35 cellular contexts compared by ENCODE assay signal in the genomic region with DNA sequence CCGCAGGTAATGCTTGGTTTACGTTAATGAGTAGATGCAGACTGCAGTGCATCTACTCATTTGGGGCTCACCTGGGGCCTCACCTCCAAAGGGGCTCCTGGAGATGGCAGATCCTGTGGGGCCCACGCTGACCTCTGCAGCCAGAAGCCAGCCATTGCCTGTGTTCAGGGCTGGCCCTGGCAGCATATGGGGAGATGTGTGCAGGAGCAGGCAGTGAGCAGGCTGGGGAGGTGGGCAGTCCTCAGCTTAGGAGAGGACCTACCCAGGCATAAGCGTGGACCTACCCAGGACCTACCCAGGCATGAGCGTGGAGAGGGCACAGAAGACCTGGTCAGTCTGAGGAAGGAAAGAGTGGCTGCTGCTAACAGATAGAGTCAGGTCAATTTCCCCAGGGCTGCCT.
"Had no signal": no experiment of that assay in that cellular context is flagged by ENCODE, and none has a peak within 500 bp of the region (broad histone marks: within the 10 kb centered on the region; RNA-seq: fewer than 3 reads in every experiment).

No MANE protein-coding gene starts in this region.

- H3K36me3 ChIP-seq: breast epithelium, gastroesophageal sphincter, left ventricle myocardium inferior, neutrophil, right lobe of liver, thoracic aorta, uterus had no signal

- H3K9me3 Mint-ChIP-seq: activated CD4-positive, alpha-beta memory T cell treated with anti-CD3 and anti-CD28 coated beads for 36 hours; activated T-helper 1 cell treated with anti-CD3 and anti-CD28 coated beads, Interleukin-12 subunit alpha, Interleukin-12 subunit beta, Interleukin-2, Interleukin-4 antibody, amounts not matched to agents 30 ng/mL and 10 ng/mL and 1 ng/mL, durations not matched to agents 14 hours and 24 hours and 36 hours; central memory CD8-positive, alpha-beta T cell; nephron; stimulated activated effector memory CD8-positive, alpha-beta T cell treated with anti-CD3 and anti-CD28 coated beads, Interleukin-12 subunit alpha, Interleukin-12 subunit beta, amount 100 ng/mL, for 72 hours; stimulated activated naive CD8-positive, alpha-beta T cell treated with anti-CD3 and anti-CD28 coated beads, Interleukin-15, Interleukin-2, amounts not matched to agents 100 ng/mL and 50 ng/mL, for 24 hours; T-helper 2 cell treated with Interferon-gamma antibody and Interleukin-4, amounts not matched to agents 5 μg/mL and 100 μg/mL, for 36 hours had no signal

- H3K4me1 ChIP-seq: breast epithelium, gastroesophageal sphincter, left ventricle myocardium inferior, right lobe of liver, uterus had no signal

- H3K4me2 ChIP-seq: hepatocyte had no signal

- H3K27ac ChIP-seq: breast epithelium, epithelial cell of prostate, gastroesophageal sphincter, hepatocyte, left ventricle myocardium inferior, neutrophil, right lobe of liver, skin epidermis, thoracic aorta, uterus had no signal

- DNase-seq: activated CD4-positive, alpha-beta memory T cell treated with anti-CD3 and anti-CD28 coated beads for 36 hours; activated CD4-positive, alpha-beta T cell treated with anti-CD3 and anti-CD28 coated beads for 48 hours; activated CD8-positive, alpha-beta memory T cell treated with anti-CD3 and anti-CD28 coated beads, Interleukin-2, amount 50 U/mL, for 4 hours; activated gamma-delta T cell treated with Interleukin-2 at 50 U/mL for 16 hours; activated naive CD4-positive, alpha-beta T cell treated with anti-CD3 and anti-CD28 coated beads, Interleukin-2, amount 50 U/mL, for 16 hours; activated T-cell treated with anti-CD3 and anti-CD28 coated beads, Interleukin-2, amount 50 U/mL, for 1 hour; dermis blood vessel endothelial cell; effector CD4-positive, alpha-beta T cell; islet precursor cell; left ventricle myocardium inferior; mesendoderm; mucosa of descending colon; right lobe of liver; stimulated activated CD4-positive, alpha-beta T cell treated with anti-CD3 and anti-CD28 coated beads, Interleukin-4, amount 100 ng/mL, for 24 hours; T-helper 1 cell; trophoblast cell; uterus had no signal

- FAIRE-seq: colon, endometrium had no signal

- H3K27ac Mint-ChIP-seq: activated CD4-positive, alpha-beta memory T cell treated with anti-CD3 and anti-CD28 coated beads for 36 hours; activated T-helper 1 cell treated with anti-CD3 and anti-CD28 coated beads, Interleukin-12 subunit alpha, Interleukin-12 subunit beta, Interleukin-2, Interleukin-4 antibody, amounts not matched to agents 30 ng/mL and 10 ng/mL and 1 ng/mL, durations not matched to agents 14 hours and 24 hours and 36 hours; nephron; progenitor cell of endocrine pancreas; stimulated activated effector memory CD8-positive, alpha-beta T cell treated with anti-CD3 and anti-CD28 coated beads, Interleukin-12 subunit alpha, Interleukin-12 subunit beta, amount 100 ng/mL, for 72 hours; stimulated activated naive CD8-positive, alpha-beta T cell treated with anti-CD3 and anti-CD28 coated beads, Interleukin-15, Interleukin-2, amounts not matched to agents 100 ng/mL and 50 ng/mL, for 24 hours; T-helper 2 cell treated with Interferon-gamma antibody and Interleukin-4, amounts not matched to agents 5 μg/mL and 100 μg/mL, for 36 hours had no signal

- H3K27me3 ChIP-seq: gastroesophageal sphincter, hepatocyte, neutrophil, right lobe of liver, uterus had no signal

- H3K4me3 ChIP-seq: breast epithelium, gastroesophageal sphincter, hepatocyte, left ventricle myocardium inferior, lung, mucosa of descending colon, right lobe of liver, skin epidermis, thoracic aorta, uterus had no signal

- H3K27me3 Mint-ChIP-seq: activated CD4-positive, alpha-beta memory T cell treated with anti-CD3 and anti-CD28 coated beads for 36 hours; progenitor cell of endocrine pancreas; stimulated activated naive CD8-positive, alpha-beta T cell treated with anti-CD3 and anti-CD28 coated beads, Interleukin-15, Interleukin-2, amounts not matched to agents 100 ng/mL and 50 ng/mL, for 24 hours had no signal

- H3K36me3 Mint-ChIP-seq: activated CD4-positive, alpha-beta memory T cell treated with anti-CD3 and anti-CD28 coated beads for 36 hours; stimulated activated effector memory CD8-positive, alpha-beta T cell treated with anti-CD3 and anti-CD28 coated beads, Interleukin-12 subunit alpha, Interleukin-12 subunit beta, amount 100 ng/mL, for 72 hours had no signal

- H2AFZ ChIP-seq: hepatocyte had no signal

- H3K4me1 Mint-ChIP-seq: central memory CD8-positive, alpha-beta T cell; nephron; stimulated activated effector memory CD8-positive, alpha-beta T cell treated with anti-CD3 and anti-CD28 coated beads, Interleukin-12 subunit alpha, Interleukin-12 subunit beta, amount 100 ng/mL, for 72 hours had no signal

- H3K79me2 ChIP-seq: hepatocyte had no signal

- H3K4me3 Mint-ChIP-seq: activated CD4-positive, alpha-beta memory T cell treated with anti-CD3 and anti-CD28 coated beads for 36 hours; activated T-helper 1 cell treated with anti-CD3 and anti-CD28 coated beads, Interleukin-12 subunit alpha, Interleukin-12 subunit beta, Interleukin-2, Interleukin-4 antibody, amounts not matched to agents 30 ng/mL and 10 ng/mL and 1 ng/mL, durations not matched to agents 14 hours and 24 hours and 36 hours; central memory CD8-positive, alpha-beta T cell; nephron; stimulated activated effector memory CD8-positive, alpha-beta T cell treated with anti-CD3 and anti-CD28 coated beads, Interleukin-12 subunit alpha, Interleukin-12 subunit beta, amount 100 ng/mL, for 72 hours; stimulated activated naive CD8-positive, alpha-beta T cell treated with anti-CD3 and anti-CD28 coated beads, Interleukin-15, Interleukin-2, amounts not matched to agents 100 ng/mL and 50 ng/mL, for 24 hours; T-helper 2 cell treated with Interferon-gamma antibody and Interleukin-4, amounts not matched to agents 5 μg/mL and 100 μg/mL, for 36 hours had no signal

- H3K9me3 ChIP-seq: breast epithelium, gastroesophageal sphincter, left ventricle myocardium inferior, mucosa of descending colon, neutrophil, right lobe of liver, thoracic aorta, uterus had no signal

- ATAC-seq: activated CD4-positive, CD25-positive, alpha-beta regulatory T cell treated with anti-CD3 and anti-CD28 coated beads, Interleukin-2, amount 50 U/mL, for 24 hours; gastroesophageal sphincter; mucosa of descending colon; stimulated activated effector memory CD8-positive, alpha-beta T cell treated with anti-CD3 and anti-CD28 coated beads, Interleukin-12 subunit alpha, Interleukin-12 subunit beta, amount 100 ng/mL, for 72 hours had no signal
